11 cellular contexts compared by ENCODE assay signal in the genomic region with DNA sequence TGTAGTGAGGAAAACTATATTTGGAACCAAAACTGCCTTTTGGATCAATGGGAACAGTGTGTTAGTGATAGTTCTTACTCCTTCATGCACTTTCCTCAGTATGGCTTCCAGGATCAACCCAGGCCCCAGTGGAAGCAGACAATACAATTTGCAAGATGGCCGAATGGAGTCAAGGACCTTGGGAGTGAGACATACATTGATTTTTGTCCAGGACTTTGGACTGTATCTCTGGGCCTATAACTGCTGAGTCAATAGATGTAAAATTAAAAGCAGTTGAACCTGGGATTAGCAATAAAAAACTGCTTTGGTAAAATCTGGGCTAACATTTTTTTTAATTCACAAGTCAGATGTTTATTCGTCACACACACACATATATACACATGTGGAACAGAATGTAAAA. TPM values are rescaled to one million over a fixed set of nuclear protein-coding genes. Genes with fewer than 3 reads are reported as not detected.
DNase-seq lines count a peak whose midpoint lies in the region; ATAC-seq, FAIRE-seq and TF ChIP-seq lines count a peak whose summit lies in the region.
"Had no signal": no experiment of that assay in that cellular context is flagged by ENCODE, and none has a peak within 500 bp of the region (broad histone marks: within the 10 kb centered on the region; RNA-seq: fewer than 3 reads in every experiment).

No MANE protein-coding gene starts in this region.

- 71% methylated on average over 2 of the region's 2 CpGs for WGBS in HepG2 (ENCODE audit: low lambda C conversion rate)

- no peak for ATAC-seq in HepG2
- ATAC-seq in stimulated activated naive B cell treated with anti-CD40 and anti-IgM and Interleukin-4, amounts not matched to agents 10 μg/mL and 1 μg/mL and 100 μg/mL, for 72 hours (replicated peaks) = no peak

- no peak overlapping the region for H2AFZ ChIP-seq in HepG2 (ENCODE audit: low read length)

- TF ChIP-seq RAD21 in HepG2 (CRISPR knock-in tag; IDR thresholded peaks at IDR 0.05) = no peak

- H3K9ac ChIP-seq in HepG2 (ENCODE audit: insufficient read depth, low read depth, low read length) (no peak overlapping the region), stomach smooth muscle (ENCODE audit: low read length in 2 of 2) (peak overlapping the region in 1 of 2 donors; percentile 61)

- H3K27ac ChIP-seq in breast epithelium (no peak overlapping the region), HepG2 (ENCODE audit: extremely low read length, insufficient read depth, low read length) (no peak overlapping the region), stomach smooth muscle (ENCODE audit: low read length) (no peak overlapping the region)
- H3K27ac ChIP-seq: SJSA1 had no signal

- H3K36me3 Mint-ChIP-seq in MCF 10A (ENCODE audit: insufficient read depth, unreplicated experiment) = peaks cover 12% of the 10 kb centered on the region
- no peaks in the 10 kb centered on the region for H3K36me3 Mint-ChIP-seq in activated T-helper 2 cell treated with anti-CD3 and anti-CD28 coated beads, Interferon-gamma antibody, Interleukin-2, Interleukin-4, amounts not matched to agents 10 μg/mL and 5 μg/mL and 100 μg/mL, durations not matched to agents 14 hours and 24 hours and 36 hours (ENCODE audit: low read depth)
- H3K36me3 Mint-ChIP-seq in stimulated activated naive B cell treated with anti-CD40 and anti-IgM and Interleukin-4, amounts not matched to agents 10 μg/mL and 1 μg/mL and 100 μg/mL, for 72 hours = peaks cover 4 to 6% of the 10 kb centered on the region in 2 donors

- peaks cover 52% of the 10 kb centered on the region for H3K4me1 Mint-ChIP-seq in MCF 10A (ENCODE audit: insufficient read depth, unreplicated experiment)
- H3K4me1 Mint-ChIP-seq in activated T-helper 2 cell treated with anti-CD3 and anti-CD28 coated beads, Interferon-gamma antibody, Interleukin-2, Interleukin-4, amounts not matched to agents 10 μg/mL and 5 μg/mL and 100 μg/mL, durations not matched to agents 14 hours and 24 hours and 36 hours (ENCODE audit: low read depth) = peaks cover 17% of the 10 kb centered on the region
- H3K4me1 Mint-ChIP-seq in stimulated activated naive B cell treated with anti-CD40 and anti-IgM and Interleukin-4, amounts not matched to agents 10 μg/mL and 1 μg/mL and 100 μg/mL, for 72 hours = peaks cover 16 to 39% of the 10 kb centered on the region in 2 donors

- H4K20me1 ChIP-seq in HepG2 (ENCODE audit: insufficient read depth, low read length) = no peaks in the 10 kb centered on the region

- in situ Hi-C loops in HepG2 (cut with HindIII; ENCODE audit: extremely low pct_ligation_motif_present, low pct_unique_long_range_greater_than_20kb) = no loop called here

- H3K36me3 ChIP-seq in breast epithelium = peaks cover under 1% of the 10 kb centered on the region
- H3K36me3 ChIP-seq in HepG2 (replicated peaks in 1 of 2; ENCODE audit: control insufficient read depth in 1 of 2, insufficient read depth in 2 of 2, low read length in 2 of 2) = no peaks in the 10 kb centered on the region; a peak in 1 of 5 replicates
- peaks cover 0 to 6% of the 10 kb centered on the region in 2 donors for H3K36me3 ChIP-seq in stomach smooth muscle (ENCODE audit: control insufficient read depth in 2 of 2, insufficient read depth in 2 of 2, low read length in 2 of 2)
- H3K36me3 ChIP-seq: SJSA1 had no signal

- H3K27me3 ChIP-seq in breast epithelium = no peaks in the 10 kb centered on the region
- no peaks in the 10 kb centered on the region for H3K27me3 ChIP-seq in HepG2 (ENCODE audit: control insufficient read depth in 1 of 2, insufficient read depth in 2 of 2, low read length in 2 of 2)
- H3K27me3 ChIP-seq in stomach smooth muscle (ENCODE audit: control insufficient read depth in 1 of 2, insufficient read depth in 2 of 2, low read length in 2 of 2) = no peaks in the 10 kb centered on the region
- H3K27me3 ChIP-seq: SJSA1 had no signal

- BruUV-seq in MCF 10A (replicated peaks; lab: Mats Ljungman, UMichigan) (TSS peak; percentile 29), HepG2 (replicated peaks; lab: Mats Ljungman, UMichigan) (TSS peak; percentile 64)

- H3K4me2 ChIP-seq in HepG2 (ENCODE audit: low read depth, low read length) = peak overlapping the region; percentile 78; the same call in 1 of the 2 replicates

- intact Hi-C loops in MCF 10A (cut with micrococcal nuclease) = loop anchor here (5.0 kb wide), 2 partner anchors 55 to 215 kb away; no protein-coding TSS in a partner anchor
- intact Hi-C loops in breast epithelium (cut with DNase I; ENCODE audit: low total_unique reads) = no loop called here
- intact Hi-C loops in activated T-helper 2 cell treated with anti-CD3 and anti-CD28 coated beads, Interferon-gamma antibody, Interleukin-2, Interleukin-4, amounts not matched to agents 10 μg/mL and 5 μg/mL and 100 μg/mL, durations not matched to agents 14 hours and 24 hours and 36 hours (cut with micrococcal nuclease) = no loop called here
- intact Hi-C loops in HepG2 (cut with micrococcal nuclease; ENCODE audit: unreplicated experiment) = no loop called here

- H3K27ac Mint-ChIP-seq in MCF 10A (ENCODE audit: low read depth, unreplicated experiment) = no peak overlapping the region
- no peak overlapping the region for H3K27ac Mint-ChIP-seq in activated T-helper 2 cell treated with anti-CD3 and anti-CD28 coated beads, Interferon-gamma antibody, Interleukin-2, Interleukin-4, amounts not matched to agents 10 μg/mL and 5 μg/mL and 100 μg/mL, durations not matched to agents 14 hours and 24 hours and 36 hours
- H3K27ac Mint-ChIP-seq in stimulated activated naive B cell treated with anti-CD40 and anti-IgM and Interleukin-4, amounts not matched to agents 10 μg/mL and 1 μg/mL and 100 μg/mL, for 72 hours = no peak overlapping the region
- H3K27ac Mint-ChIP-seq: activated CD4-positive, alpha-beta memory T cell treated with anti-CD3 and anti-CD28 coated beads, Interleukin-2, amount 10 ng/mL, durations not matched to agents 7 days and 5 days had no signal

- no peaks in the 10 kb centered on the region for H3K9me3 Mint-ChIP-seq in MCF 10A (ENCODE audit: unreplicated experiment)
- H3K9me3 Mint-ChIP-seq in activated T-helper 2 cell treated with anti-CD3 and anti-CD28 coated beads, Interferon-gamma antibody, Interleukin-2, Interleukin-4, amounts not matched to agents 10 μg/mL and 5 μg/mL and 100 μg/mL, durations not matched to agents 14 hours and 24 hours and 36 hours = no peaks in the 10 kb centered on the region
- H3K9me3 Mint-ChIP-seq in stimulated activated naive B cell treated with anti-CD40 and anti-IgM and Interleukin-4, amounts not matched to agents 10 μg/mL and 1 μg/mL and 100 μg/mL, for 72 hours = no peaks in the 10 kb centered on the region

- H3K9me3 ChIP-seq in breast epithelium (no peaks in the 10 kb centered on the region), HepG2 (ENCODE audit: low read length) (no peaks in the 10 kb centered on the region), stomach smooth muscle (ENCODE audit: control insufficient read depth in 2 of 2, low read length in 2 of 2) (no peaks in the 10 kb centered on the region)
- H3K9me3 ChIP-seq: SJSA1 had no signal

- peak overlapping the region; percentile 83 for H3K4me3 Mint-ChIP-seq in MCF 10A (ENCODE audit: unreplicated experiment)
- H3K4me3 Mint-ChIP-seq in activated T-helper 2 cell treated with anti-CD3 and anti-CD28 coated beads, Interferon-gamma antibody, Interleukin-2, Interleukin-4, amounts not matched to agents 10 μg/mL and 5 μg/mL and 100 μg/mL, durations not matched to agents 14 hours and 24 hours and 36 hours (ENCODE audit: low read depth) = peak overlapping the region; percentile 75
- H3K4me3 Mint-ChIP-seq in stimulated activated naive B cell treated with anti-CD40 and anti-IgM and Interleukin-4, amounts not matched to agents 10 μg/mL and 1 μg/mL and 100 μg/mL, for 72 hours = no peak overlapping the region

- no peak for FAIRE-seq in HepG2 (lab: Jason Lieb, UNC)
- FAIRE-seq in D721Med (lab: Jason Lieb, UNC) = no peak

- TF ChIP-seq EP300 in HepG2 (IDR thresholded peaks at IDR 0.05; ENCODE audit: low read depth in 2 of 2, low read length in 2 of 2) (no peak), HepG2 (CRISPR knock-in tag; IDR thresholded peaks at IDR 0.05; ENCODE audit: borderline replicate concordance) (no peak)

- H3K27me3 Mint-ChIP-seq in MCF 10A (ENCODE audit: insufficient read depth, unreplicated experiment) = no peaks in the 10 kb centered on the region
- H3K27me3 Mint-ChIP-seq in activated T-helper 2 cell treated with anti-CD3 and anti-CD28 coated beads, Interferon-gamma antibody, Interleukin-2, Interleukin-4, amounts not matched to agents 10 μg/mL and 5 μg/mL and 100 μg/mL, durations not matched to agents 14 hours and 24 hours and 36 hours (ENCODE audit: low read depth) = peaks cover 33% of the 10 kb centered on the region
- no peaks in the 10 kb centered on the region for H3K27me3 Mint-ChIP-seq in stimulated activated naive B cell treated with anti-CD40 and anti-IgM and Interleukin-4, amounts not matched to agents 10 μg/mL and 1 μg/mL and 100 μg/mL, for 72 hours

- TF ChIP-seq POLR2A in breast epithelium (IDR thresholded peaks at IDR 0.05) (no peak), HepG2 (IDR thresholded peaks at IDR 0.05; ENCODE audit: insufficient read depth in 1 of 2, low read depth in 2 of 2, low read length in 2 of 2) (no peak)

- CTCF ChIA-PET in MCF 10A (lab: Yijun Ruan, JAX) = interaction anchor here (0.6 to 0.8 kb wide), 2 partner anchors 25 to 120 kb away, joined by 3 read pairs; no protein-coding TSS in a partner anchor
- CTCF ChIA-PET in HepG2 (lab: Yijun Ruan, JAX; ENCODE audit: low intra/inter-chr PET ratio, low total read pairs) = no interaction called here

- POLR2A ChIA-PET in MCF 10A (lab: Yijun Ruan, JAX) (interaction anchor here (0.7 to 3.4 kb wide), 3 partner anchors 14 to 74 kb away, joined by 3 to 15 read pairs (median 5); no protein-coding TSS in a partner anchor), HepG2 (lab: Yijun Ruan, JAX) (no interaction called here)

- H3K4me3 ChIP-seq in breast epithelium (peak overlapping the region in 1 of 3 donors; percentile 84), HepG2 (replicated peaks in 1 of 3; ENCODE audit: insufficient read depth in 1 of 3, low read depth in 2 of 3, low read length in 3 of 3) (peak overlapping the region in 1 of 3 experiments; percentile 0; a peak in 1 of 6 replicates), stomach smooth muscle (ENCODE audit: low read length in 2 of 2) (peak overlapping the region; percentile 86 to 94)

- TF ChIP-seq CTCF in MCF 10A (IDR thresholded peaks at IDR 0.05; ENCODE audit: unreplicated experiment) (no peak), breast epithelium (IDR thresholded peaks at IDR 0.05) (no peak), HepG2 (CRISPR knock-in tag; IDR thresholded peaks at IDR 0.05) (no peak), D721Med (IDR thresholded peaks at IDR 0.05; ENCODE audit: insufficient read depth, missing control alignments) (no peak)

- no peak for DNase-seq in MCF 10A (ENCODE audit: unreplicated experiment)
- no peak for DNase-seq in breast epithelium (ENCODE audit: low spot score in 2 of 2)
- DNase-seq in activated T-helper 2 cell treated with anti-CD3 and anti-CD28 coated beads, Interferon-gamma antibody, Interleukin-2, Interleukin-4, amounts not matched to agents 10 μg/mL and 5 μg/mL and 100 μg/mL, durations not matched to agents 14 hours and 24 hours and 36 hours (ENCODE audit: low spot score) = no peak
- DNase-seq in HepG2 (ENCODE audit: low spot score) = peak; percentile 35
- no peak for DNase-seq in D721Med (ENCODE audit: insufficient read length, low spot score)
- DNase-seq in stimulated activated naive B cell treated with anti-CD40 and anti-IgM and Interleukin-4, amounts not matched to agents 10 μg/mL and 1 μg/mL and 100 μg/mL, for 72 hours = no peak
- DNase-seq in AG20443 (ENCODE audit: low spot score) = no peak
- DNase-seq: activated CD4-positive, alpha-beta memory T cell treated with anti-CD3 and anti-CD28 coated beads, Interleukin-2, amount 10 ng/mL, durations not matched to agents 7 days and 5 days; NCI-H2171 treated with DMSO at 0.1 percent for 48 hours had no signal

- no peaks in the 10 kb centered on the region for H3K79me2 ChIP-seq in HepG2 (ENCODE audit: insufficient read depth, low read length)

- peaks cover 0 to 5% of the 10 kb centered on the region in 2 donors for H3K4me1 ChIP-seq in breast epithelium
- H3K4me1 ChIP-seq in HepG2 (ENCODE audit: insufficient read depth, low read length) = peaks cover 30% of the 10 kb centered on the region
- peaks cover 3% of the 10 kb centered on the region for H3K4me1 ChIP-seq in stomach smooth muscle (ENCODE audit: control insufficient read depth, insufficient read depth, low read length)

RNA-seq across cellular contexts. Expression of a gene that starts 1.8 kb away (rescaled TPM):
- total RNA-seq in MCF 10A (2022) (36.0 and 39.8 TPM in 2 replicates), breast epithelium (10 to 100 TPM; 13.9 to 25.8 (median 20.0) TPM), HepG2 (2016; rRNA removed; fragmentation: Illumina TruSeq; extraction: Trizol) (1.5 and 2.5 TPM in 2 replicates)
- 0.14 and 0.27 TPM in 2 replicates for total RNA-seq in activated T-helper 2 cell treated with anti-CD3 and anti-CD28 coated beads, Interferon-gamma antibody, Interleukin-2, Interleukin-4, amounts not matched to agents 10 μg/mL and 5 μg/mL and 100 μg/mL, durations not matched to agents 14 hours and 24 hours and 36 hours
- 0.18 and 0.30 TPM in 2 replicates for total RNA-seq in HepG2 (2016; cell fraction: cytosol; rRNA removed; fragmentation: Illumina TruSeq; extraction: Trizol; ENCODE audit: low read depth)
- 1.7 and 2.0 TPM in 2 replicates for total RNA-seq in HepG2 (2016; cell fraction: insoluble cytoplasmic fraction; rRNA removed; fragmentation: Illumina TruSeq; extraction: Trizol)
- total RNA-seq in HepG2 (2016; cell fraction: membrane; rRNA removed; fragmentation: Illumina TruSeq; extraction: Trizol) = 1.1 and 1.2 TPM in 2 replicates
- total RNA-seq in HepG2 (2016; cell fraction: nucleus; rRNA removed; fragmentation: Illumina TruSeq; extraction: Trizol) = 1.5 TPM in 2 replicates
- polyA plus RNA-seq in HepG2 (2011; rRNA removed) = 2.5 and 3.8 TPM in 2 replicates
- polyA plus RNA-seq in HepG2 (2011; cell fraction: cytosol; rRNA removed) = 1.4 and 3.1 TPM in 2 replicates
- 1.7 and 3.4 TPM in 2 replicates for polyA plus RNA-seq in HepG2 (2011; cell fraction: nucleus; rRNA removed)
- 4.3 and 5.4 TPM in 2 replicates for polyA plus RNA-seq in HepG2 (2012)
- 0.14 and 0.15 TPM in 2 replicates for polyA plus RNA-seq in HepG2 (2016; cell fraction: cytosol; fragmentation: Illumina TruSeq; extraction: Trizol; ENCODE audit: low read depth)
- polyA plus RNA-seq in HepG2 (2016; cell fraction: insoluble cytoplasmic fraction; fragmentation: Illumina TruSeq; extraction: Trizol; ENCODE audit: low read depth) = 2.0 and 2.1 TPM in 2 replicates
- 0.53 and 0.56 TPM in 2 replicates for polyA plus RNA-seq in HepG2 (2016; cell fraction: membrane; fragmentation: Illumina TruSeq; extraction: Trizol; ENCODE audit: low read depth)
- polyA plus RNA-seq in HepG2 (2016; cell fraction: nucleus; fragmentation: Illumina TruSeq; extraction: Trizol; ENCODE audit: insufficient read depth, low read depth) = 1.4 and 1.8 TPM in 2 replicates
- polyA minus RNA-seq in HepG2 (2011; rRNA and poly(A)+ RNA removed; ENCODE audit: low replicate concordance) = 2.0 TPM in 1 of 2 replicates, not detected in the other
- 1.6 and 2.5 TPM in 2 replicates for polyA minus RNA-seq in HepG2 (2011; cell fraction: cytosol; rRNA and poly(A)+ RNA removed)
- polyA minus RNA-seq in HepG2 (2011; cell fraction: nucleus; rRNA and poly(A)+ RNA removed) = 1.8 and 4.0 TPM in 2 replicates

Comparison
In these comparisons a context has a peak if more than half of its experiments do, and no peak if none do; other contexts are left out.
1. H3K4me3 Mint-ChIP-seq: peak in MCF 10A (single experiment) and activated T-helper 2 cell treated with anti-CD3 and anti-CD28 coated beads, Interferon-gamma antibody, Interleukin-2, Interleukin-4, amounts not matched to agents 10 μg/mL and 5 μg/mL and 100 μg/mL, durations not matched to agents 14 hours and 24 hours and 36 hours (single experiment); none in stimulated activated naive B cell treated with anti-CD40 and anti-IgM and Interleukin-4, amounts not matched to agents 10 μg/mL and 1 μg/mL and 100 μg/mL, for 72 hours (0 of 2).